12 cellular contexts compared by ENCODE assay signal in genomic region chr2:102027036-102027702, GRCh38. TPM values are rescaled to one million over a fixed set of nuclear protein-coding genes. Genes with fewer than 3 reads are reported as not detected.
DNase-seq lines count a peak whose midpoint lies in the region; ATAC-seq and TF ChIP-seq lines count a peak whose summit lies in the region.
"Had no signal": no experiment of that assay in that cellular context is flagged by ENCODE, and none has a peak within 500 bp of the region (broad histone marks: within the 10 kb centered on the region; RNA-seq: fewer than 3 reads in every experiment).

No MANE protein-coding gene starts in this region.

- WGBS in hepatocyte (ENCODE audit: low lambda C conversion rate, missing lambda C conversion rate), result 51% methylated on average over 5 of the region's 5 CpGs

- TF ChIP-seq CTCF in brain microvascular endothelial cell (IDR thresholded peaks at IDR 0.05; ENCODE audit: low read depth, low read length, missing control alignments) (no peak), hepatocyte (IDR thresholded peaks at IDR 0.05; ENCODE audit: poor library complexity) (no peak), GM23338 (conservative IDR thresholded peaks at IDR 0.05; ENCODE audit: low read depth in 2 of 2) (no peak)

- no peaks in the 10 kb centered on the region for H3K9me3 Mint-ChIP-seq in activated T-cell treated with anti-CD3 and anti-CD28 coated beads, Interleukin-2, amount 50 U/mL, for 72 hours
- no peaks in the 10 kb centered on the region for H3K9me3 Mint-ChIP-seq in GM23338

- H3K27ac ChIP-seq in brain microvascular endothelial cell (peak overlapping the region; percentile 89), hepatocyte (peak overlapping the region; percentile 82), GM23338 (ENCODE audit: low read depth) (no peak overlapping the region)

- no peaks in the 10 kb centered on the region for H3K27me3 Mint-ChIP-seq in activated T-cell treated with anti-CD3 and anti-CD28 coated beads, Interleukin-2, amount 50 U/mL, for 72 hours (ENCODE audit: low read depth)
- no peaks in the 10 kb centered on the region for H3K27me3 Mint-ChIP-seq in GM23338 (ENCODE audit: insufficient read depth, low read depth, poor library complexity)

- no peaks in the 10 kb centered on the region for H3K9me2 ChIP-seq in hepatocyte (replicated peaks; ENCODE audit: insufficient read depth)
- H3K9me2 ChIP-seq in GM23338 (ENCODE audit: insufficient read depth), result 0 out of 2 replicates have a peak, but pooled peaks cover 8% of the 10 kb centered on the region

- no peak overlapping the region for H3K4me3 Mint-ChIP-seq in activated T-cell treated with anti-CD3 and anti-CD28 coated beads, Interleukin-2, amount 50 U/mL, for 72 hours
- H3K4me3 Mint-ChIP-seq in GM23338, result no peak overlapping the region
- H3K4me3 Mint-ChIP-seq: endodermal cell had no signal

- H3K36me3 Mint-ChIP-seq in activated T-cell treated with anti-CD3 and anti-CD28 coated beads, Interleukin-2, amount 50 U/mL, for 72 hours (ENCODE audit: insufficient read depth in 2 of 2), result peaks cover 8 to 13% of the 10 kb centered on the region in 2 donors
- H3K36me3 Mint-ChIP-seq in GM23338 (ENCODE audit: low read depth), result no peaks in the 10 kb centered on the region

- ATAC-seq in HG03025 (IDR thresholded peaks at IDR 0.05; ENCODE audit: low FRiP score, unreplicated experiment) (no peak), GM23338 (no peak), GM21515 (IDR thresholded peaks at IDR 0.05; ENCODE audit: unreplicated experiment) (no peak)
- ATAC-seq in activated T-cell treated with anti-CD3 and anti-CD28 coated beads, Interleukin-2, amount 50 U/mL, for 72 hours (replicated peaks in 1 of 2), result no peak

- H4K20me1 ChIP-seq in hepatocyte (ENCODE audit: insufficient read depth, poor library complexity, severe bottlenecking) (no peaks in the 10 kb centered on the region), GM23338 (replicated peaks; ENCODE audit: insufficient read depth) (no peaks in the 10 kb centered on the region)

- in situ Hi-C loops in brain microvascular endothelial cell (cut with HindIII; ENCODE audit: low pct_ligation_motif_present, low sequenced_read_pairs), result no loop called here

- H3K4me1 ChIP-seq in hepatocyte (ENCODE audit: insufficient read depth), result peaks cover 22% of the 10 kb centered on the region
- no peaks in the 10 kb centered on the region for H3K4me1 ChIP-seq in GM23338 (ENCODE audit: insufficient read depth)

- no peaks in the 10 kb centered on the region for H3K36me3 ChIP-seq in brain microvascular endothelial cell (replicated peaks)
- no peaks in the 10 kb centered on the region for H3K36me3 ChIP-seq in hepatocyte (replicated peaks; ENCODE audit: insufficient read depth, low read depth)
- H3K36me3 ChIP-seq in GM23338 (ENCODE audit: insufficient read depth), result no peaks in the 10 kb centered on the region

- no peak overlapping the region for H3K27ac Mint-ChIP-seq in activated T-cell treated with anti-CD3 and anti-CD28 coated beads, Interleukin-2, amount 50 U/mL, for 72 hours
- no peak overlapping the region for H3K27ac Mint-ChIP-seq in GM23338
- H3K27ac Mint-ChIP-seq: endodermal cell had no signal

- H3K79me2 ChIP-seq in hepatocyte (no peaks in the 10 kb centered on the region), GM23338 (replicated peaks; ENCODE audit: insufficient read depth) (no peaks in the 10 kb centered on the region)

- no peak overlapping the region for H2AFZ ChIP-seq in hepatocyte
- no peak overlapping the region for H2AFZ ChIP-seq in GM23338

- H3K27me3 ChIP-seq in brain microvascular endothelial cell (replicated peaks) (no peaks in the 10 kb centered on the region), hepatocyte (no peaks in the 10 kb centered on the region), GM23338 (ENCODE audit: insufficient read depth) (no peaks in the 10 kb centered on the region)

- H3K4me2 ChIP-seq in hepatocyte, result no peak overlapping the region
- H3K4me2 ChIP-seq in GM23338, result no peak overlapping the region

- H3F3A ChIP-seq in GM23338 (replicated peaks; ENCODE audit: low read depth), result no peaks in the 10 kb centered on the region

- peak; percentile 81 for DNase-seq in GM04503 (ENCODE audit: low read depth)
- peak; percentile 90 for DNase-seq in brain microvascular endothelial cell
- no peak for DNase-seq in hepatocyte (ENCODE audit: low spot score)
- DNase-seq in skeletal muscle cell (ENCODE audit: low read depth), result peak; percentile 85
- DNase-seq in activated T-cell treated with anti-CD3 and anti-CD28 coated beads, Interleukin-2, amount 50 U/mL, for 72 hours, result no peak
- no peak for DNase-seq in GM23338 (ENCODE audit: low spot score)
- DNase-seq: endodermal cell, NCI-H146, SHP77 treated with DMSO at 0.1 percent for 48 hours had no signal

- H3K4me1 Mint-ChIP-seq in activated T-cell treated with anti-CD3 and anti-CD28 coated beads, Interleukin-2, amount 50 U/mL, for 72 hours (ENCODE audit: low read depth), result peaks cover 70% of the 10 kb centered on the region
- H3K4me1 Mint-ChIP-seq in GM23338, result no peaks in the 10 kb centered on the region
- H3K4me1 Mint-ChIP-seq: endodermal cell had no signal

- H3K9me3 ChIP-seq in hepatocyte (ENCODE audit: low read depth), result no peaks in the 10 kb centered on the region

- no peak overlapping the region for H3K4me3 ChIP-seq in brain microvascular endothelial cell (ENCODE audit: low read depth, low read length)
- H3K4me3 ChIP-seq in hepatocyte, result no peak overlapping the region
- H3K4me3 ChIP-seq in skeletal muscle cell (ENCODE audit: low read depth, low read length), result no peak overlapping the region
- no peak overlapping the region for H3K4me3 ChIP-seq in GM23338

TF ChIP-seq in GM23338, 12 proteins besides CTCF, POLR2A, EP300 and RAD21 (continues in another document):
- TF ChIP-seq POLR2AphosphoS5 (IDR thresholded peaks at IDR 0.05; ENCODE audit: low read depth) (no peak), JUNB (IDR thresholded peaks at IDR 0.05; ENCODE audit: unreplicated experiment) (no peak), EZH2 (IDR thresholded peaks at IDR 0.05; ENCODE audit: low read depth, unreplicated experiment) (no peak), STAT1 (IDR thresholded peaks at IDR 0.05; ENCODE audit: unreplicated experiment) (no peak), CREB1 (CRISPR knock-in tag; IDR thresholded peaks at IDR 0.05; ENCODE audit: low read depth) (no peak), NANOG (IDR thresholded peaks at IDR 0.05; ENCODE audit: borderline replicate concordance) (no peak), ZNF114 (CRISPR knock-in tag; IDR thresholded peaks at IDR 0.05) (no peak)

RNA-seq across cellular contexts. Expression of gene IL1R2, which starts 35.4 kb away (rescaled TPM):
- total RNA-seq in hepatocyte, result 1.3 and 10.5 TPM in 2 replicates
- polyA plus RNA-seq in hepatocyte (5.8 and 11.4 TPM in 2 replicates), GM23338 (2016; fragmentation: Nextera tagmentation; extraction: Ambion mirVana) (not detected in 2 replicates)
- total RNA-seq in activated T-cell treated with anti-CD3 and anti-CD28 coated beads, Interleukin-2, amount 50 U/mL, for 72 hours, result 10 to 100 TPM in 1 of 2 donors, 1 to 10 TPM in 1; 8.2 to 11.0 TPM
- not detected in 2 replicates for total RNA-seq in GM23338 (2014; rRNA removed; shearing (Covaris generic))
- polyA plus RNA-seq: neural cell had no signal

Comparison
In these comparisons a context has a peak if more than half of its experiments do, and no peak if none do; other contexts are left out.
1. DNase-seq: peak in GM04503 (single experiment), brain microvascular endothelial cell (single experiment) and skeletal muscle cell (single experiment); none in hepatocyte (single experiment), activated T-cell treated with anti-CD3 and anti-CD28 coated beads, Interleukin-2, amount 50 U/mL, for 72 hours (0 of 2) and GM23338 (single experiment).